22 cellular contexts compared by ENCODE assay signal in genomic region chr14:90940318-90940962, GRCh38.
DNase-seq lines count a peak whose midpoint lies in the region; ATAC-seq and TF ChIP-seq lines count a peak whose summit lies in the region.
"Had no signal": no experiment of that assay in that cellular context is flagged by ENCODE, and none has a peak within 500 bp of the region (broad histone marks: within the 10 kb centered on the region; RNA-seq: fewer than 3 reads in every experiment).

No MANE protein-coding gene starts in this region.

- H3K14ac ChIP-seq in mesenchymal stem cell (ENCODE audit: low read length in 2 of 2) = no peak overlapping the region

- POLR2A ChIA-PET in PC-3 (lab: Charles Lee; ENCODE audit: unreplicated experiment) = no interaction called here

- H3K9me2 ChIP-seq in PC-3 (replicated peaks; ENCODE audit: low read length) = no peaks in the 10 kb centered on the region

- no peak overlapping the region for H3K23ac ChIP-seq in mesenchymal stem cell (ENCODE audit: low read length in 2 of 2)

- H3K4me1 ChIP-seq in PC-3 (ENCODE audit: insufficient read depth, low read length) (peaks cover 4% of the 10 kb centered on the region; the same call in 1 of the 2 replicates), tibial nerve (no peaks in the 10 kb centered on the region), testis (no peaks in the 10 kb centered on the region), mesenchymal stem cell (ENCODE audit: control insufficient read depth, insufficient read depth, low read depth, low read length) (no peaks in the 10 kb centered on the region)
- H3K4me1 ChIP-seq: A549; BE2C; BLaER1 treated with 17β-estradiol and CSF1 and Interleukin-3, amounts not matched to agents 10 nM and 100 nM had no signal

- no peak overlapping the region for H3K4ac ChIP-seq in mesenchymal stem cell (ENCODE audit: low read depth in 1 of 2, low read length in 2 of 2)

- TF ChIP-seq CTCF in PC-3 (conservative IDR thresholded peaks at IDR 0.05; ENCODE audit: low read depth, low read length) (no peak), tibial nerve (IDR thresholded peaks at IDR 0.05) (no peak), testis (IDR thresholded peaks at IDR 0.05) (no peak)

- in situ Hi-C loops in G401 (cut with HindIII; ENCODE audit: low sequenced_read_pairs) = no loop called here

- peak; percentile 71 for DNase-seq in G401 (ENCODE audit: low spot score)
- DNase-seq in PC-3 = peak; percentile 44
- DNase-seq in cerebellum (ENCODE audit: low spot score) = peak; percentile 11
- DNase-seq in left lobe of liver (ENCODE audit: low spot score) = no peak
- DNase-seq in tibial nerve (ENCODE audit: low spot score in 2 of 2) = no peak
- DNase-seq in testis = no peak
- no peak for DNase-seq in foreskin melanocyte
- DNase-seq in mesenchymal stem cell = no peak
- DNase-seq: 8988T; ACHN; AML-193; BE2C; CD4-positive, alpha-beta T cell; CD8-positive, alpha-beta memory T cell; DMS 273 treated with DMSO at 0.1 percent for 48 hours; DMS53; DMS79 treated with DMSO at 0.1 percent for 48 hours; GM23248; H7; HCEC 1CT had no signal

- H4K91ac ChIP-seq in mesenchymal stem cell (ENCODE audit: low read length) = no peak overlapping the region

- H3K4me2 ChIP-seq in PC-3 (ENCODE audit: low read length) = no peak overlapping the region
- H3K4me2 ChIP-seq in mesenchymal stem cell (ENCODE audit: low read length, poor library complexity, severe bottlenecking) = no peak overlapping the region
- H3K4me2 ChIP-seq: A549; BLaER1 treated with 17β-estradiol and CSF1 and Interleukin-3, amounts not matched to agents 10 nM and 100 nM had no signal

- H3K36me3 ChIP-seq in PC-3 (ENCODE audit: low read depth, low read length) (peaks cover 6% of the 10 kb centered on the region), tibial nerve (peaks cover 0 to 47% (median 0%) of the 10 kb centered on the region in 3 donors), testis (ENCODE audit: low read depth, missing control alignments) (no peaks in the 10 kb centered on the region), mesenchymal stem cell (ENCODE audit: control insufficient read depth in 1 of 2, insufficient read depth in 2 of 2, low read depth in 1 of 2, low read length in 2 of 2) (peaks cover 0 to 3% of the 10 kb centered on the region in 2 experiments)
- H3K36me3 ChIP-seq: BE2C had no signal

- H4K20me1 ChIP-seq in PC-3 (ENCODE audit: low read length) = no peaks in the 10 kb centered on the region
- H4K20me1 ChIP-seq: BLaER1 treated with 17β-estradiol and CSF1 and Interleukin-3, amounts not matched to agents 10 nM and 100 nM had no signal

- H2BK15ac ChIP-seq in mesenchymal stem cell (ENCODE audit: low read depth, poor library complexity, severe bottlenecking) = no peak overlapping the region

- H2BK5ac ChIP-seq in mesenchymal stem cell (ENCODE audit: low read depth, low read length, poor library complexity, severe bottlenecking) = no peak overlapping the region

- CTCF ChIA-PET in PC-3 (lab: Charles Lee) = no interaction called here

- 97 to 98% methylated on average over 5 of the region's 5 CpGs for WGBS in tibial nerve, 2 donors
- WGBS in testis, 2 donors = 94% methylated on average over 5 of the region's 5 CpGs
- 96% methylated on average over 5 of the region's 5 CpGs for WGBS in mesenchymal stem cell

- H3K27me3 ChIP-seq in PC-3 (ENCODE audit: low read length) (no peaks in the 10 kb centered on the region), tibial nerve (no peaks in the 10 kb centered on the region), testis (no peaks in the 10 kb centered on the region), mesenchymal stem cell (ENCODE audit: control insufficient read depth in 1 of 2, insufficient read depth in 1 of 2, low read length in 2 of 2) (no peaks in the 10 kb centered on the region)
- H3K27me3 ChIP-seq: BE2C; BLaER1 treated with 17β-estradiol and CSF1 and Interleukin-3, amounts not matched to agents 10 nM and 100 nM had no signal

- H3K27ac ChIP-seq in PC-3 (ENCODE audit: low read length) (peak overlapping the region; percentile 9; the same call in 1 of the 2 replicates), tibial nerve (no peak overlapping the region), testis (no peak overlapping the region), mesenchymal stem cell (ENCODE audit: low read length, poor library complexity, severe bottlenecking) (no peak overlapping the region)
- H3K27ac ChIP-seq: A549; BLaER1 treated with 17β-estradiol and CSF1 and Interleukin-3, amounts not matched to agents 10 nM and 100 nM; GM23248 had no signal

- no peak overlapping the region for H2BK12ac ChIP-seq in mesenchymal stem cell (ENCODE audit: low read length in 2 of 2)

- no peak overlapping the region for H2AFZ ChIP-seq in PC-3 (ENCODE audit: low read length)
- H2AFZ ChIP-seq in mesenchymal stem cell (ENCODE audit: low read depth, low read length) = no peak overlapping the region
- H2AFZ ChIP-seq: GM23248 had no signal

- H3K4me3 ChIP-seq in PC-3 (ENCODE audit: low read length) = no peak overlapping the region
- H3K4me3 ChIP-seq in tibial nerve = no peak overlapping the region
- no peak overlapping the region for H3K4me3 ChIP-seq in testis
- no peak overlapping the region for H3K4me3 ChIP-seq in mesenchymal stem cell (ENCODE audit: insufficient read depth in 1 of 2, low read depth in 1 of 2, low read length in 2 of 2)
- H3K4me3 ChIP-seq: A549; BLaER1 treated with 17β-estradiol and CSF1 and Interleukin-3, amounts not matched to agents 10 nM and 100 nM; GM23248 had no signal

- ATAC-seq in PC-3 = peak; percentile 98
- peak; percentile 89 for ATAC-seq in left lobe of liver
- ATAC-seq: A549 had no signal

- intact Hi-C loops in PC-3 (cut with micrococcal nuclease) (loop anchor here (2.0 kb wide), 1 partner anchor 54 kb away; no protein-coding TSS in a partner anchor), testis (cut with DNase I; ENCODE audit: low total_unique reads) (no loop called here)

- no peak overlapping the region for H3K9ac ChIP-seq in PC-3 (ENCODE audit: low read length)
- H3K9ac ChIP-seq in mesenchymal stem cell (ENCODE audit: low read length) = no peak overlapping the region
- H3K9ac ChIP-seq: BLaER1 treated with 17β-estradiol and CSF1 and Interleukin-3, amounts not matched to agents 10 nM and 100 nM; GM23248 had no signal

- TF ChIP-seq POLR2A in tibial nerve (IDR thresholded peaks at IDR 0.05) = no peak
- no peak for TF ChIP-seq POLR2A in testis (IDR thresholded peaks at IDR 0.05)

- no peaks in the 10 kb centered on the region for H3K79me2 ChIP-seq in PC-3 (ENCODE audit: low read length)

- BruUV-seq in PC-3 (replicated peaks; lab: Mats Ljungman, UMichigan) = no TSS peak

- peaks cover 1% of the 10 kb centered on the region for H3K79me1 ChIP-seq in mesenchymal stem cell (replicated peaks; ENCODE audit: low read length, poor library complexity, severe bottlenecking)

- H3K9me3 ChIP-seq in PC-3 (ENCODE audit: low read length) = 0 out of 2 replicates have a peak, but pooled peaks cover 12% of the 10 kb centered on the region
- H3K9me3 ChIP-seq in tibial nerve = peaks cover 0 to 23% (median 0%) of the 10 kb centered on the region in 4 donors
- no peaks in the 10 kb centered on the region for H3K9me3 ChIP-seq in testis
- peaks cover 16% of the 10 kb centered on the region for H3K9me3 ChIP-seq in mesenchymal stem cell (ENCODE audit: control insufficient read depth, low read length)
- H3K9me3 ChIP-seq: BE2C had no signal

- no peaks in the 10 kb centered on the region for H3F3A ChIP-seq in PC-3 (ENCODE audit: low read length, unreplicated experiment)

- no peak for TF ChIP-seq EP300 in tibial nerve (IDR thresholded peaks at IDR 0.05)

- H3K18ac ChIP-seq in mesenchymal stem cell (ENCODE audit: low read depth in 1 of 2, low read length in 2 of 2) = no peak overlapping the region

- no peak overlapping the region for H2BK120ac ChIP-seq in mesenchymal stem cell (ENCODE audit: low read depth, low read length)

- no peak overlapping the region for H4K8ac ChIP-seq in mesenchymal stem cell (ENCODE audit: low read length)

- H2AK5ac ChIP-seq in mesenchymal stem cell (ENCODE audit: low read length, severe bottlenecking) = no peak overlapping the region

Comparison
In these comparisons a context has a peak if more than half of its experiments do, and no peak if none do; other contexts are left out.
1. DNase-seq: peak in G401 (single experiment), PC-3 (single experiment) and cerebellum (single experiment); none in left lobe of liver (single experiment), tibial nerve (0 of 2), testis (single experiment), foreskin melanocyte (single experiment) and mesenchymal stem cell (single experiment).